ENCODE assay signal across 1 cellular context in the genomic region with DNA sequence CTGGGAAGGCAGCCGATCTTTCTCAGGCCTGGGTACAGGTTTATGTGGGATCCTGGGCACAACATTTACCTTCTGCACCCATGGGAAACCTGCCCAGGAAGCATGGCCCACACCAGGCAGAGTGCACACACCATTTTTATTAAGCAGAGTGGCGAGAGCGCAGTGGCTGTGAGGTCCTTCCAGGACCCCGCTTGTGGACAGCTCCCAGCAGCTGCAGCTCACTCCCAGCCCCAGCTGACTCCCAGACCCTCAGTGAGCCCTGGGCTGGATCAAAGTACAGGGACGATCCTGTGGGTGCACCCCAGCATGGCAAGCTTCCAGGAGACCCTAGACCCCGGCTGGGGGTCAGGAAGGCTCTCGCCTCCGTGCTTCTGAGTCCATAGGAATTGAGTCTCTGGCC.
TF ChIP-seq lines count a peak whose summit lies in the region.

No MANE protein-coding gene starts in this region.

TF ChIP-seq in HepG2, 621 proteins besides CTCF, POLR2A, EP300 and RAD21 (continued from another document and continues in another):
- TF ChIP-seq RNF219 (CRISPR knock-in tag; IDR thresholded peaks at IDR 0.05) (no peak), ZBTB10 (CRISPR knock-in tag; IDR thresholded peaks at IDR 0.05; ENCODE audit: borderline replicate concordance) (no peak), SMAD9 (CRISPR knock-in tag; IDR thresholded peaks at IDR 0.05) (no peak), ZNF460 (CRISPR knock-in tag; IDR thresholded peaks at IDR 0.05; ENCODE audit: borderline replicate concordance) (no peak), ZNF275 (CRISPR knock-in tag; IDR thresholded peaks at IDR 0.05; ENCODE audit: borderline replicate concordance) (no peak), ZNF891 (CRISPR knock-in tag; IDR thresholded peaks at IDR 0.05) (no peak), ZFP90 (CRISPR knock-in tag; IDR thresholded peaks at IDR 0.05; ENCODE audit: borderline replicate concordance) (no peak), ZNF451 (CRISPR knock-in tag; IDR thresholded peaks at IDR 0.05) (no peak), PHF8 (CRISPR knock-in tag; IDR thresholded peaks at IDR 0.05) (no peak; the same call in 1 of the 2 replicates), KMT2A (CRISPR knock-in tag; IDR thresholded peaks at IDR 0.05) (no peak), ZNF225 (CRISPR knock-in tag; IDR thresholded peaks at IDR 0.05) (no peak), TBL1XR1 (IDR thresholded peaks at IDR 0.05; ENCODE audit: borderline replicate concordance, low read length, partially characterized antibody) (no peak), NFKBIZ (CRISPR knock-in tag; IDR thresholded peaks at IDR 0.05) (no peak), EEA1 (CRISPR knock-in tag; IDR thresholded peaks at IDR 0.05; ENCODE audit: borderline replicate concordance) (0 out of 2 replicates have a peak, but pooled peaks have one; percentile 40), ZNF570 (CRISPR knock-in tag; IDR thresholded peaks at IDR 0.05; ENCODE audit: borderline replicate concordance) (no peak)
- TF ChIP-seq, protein P1, sequence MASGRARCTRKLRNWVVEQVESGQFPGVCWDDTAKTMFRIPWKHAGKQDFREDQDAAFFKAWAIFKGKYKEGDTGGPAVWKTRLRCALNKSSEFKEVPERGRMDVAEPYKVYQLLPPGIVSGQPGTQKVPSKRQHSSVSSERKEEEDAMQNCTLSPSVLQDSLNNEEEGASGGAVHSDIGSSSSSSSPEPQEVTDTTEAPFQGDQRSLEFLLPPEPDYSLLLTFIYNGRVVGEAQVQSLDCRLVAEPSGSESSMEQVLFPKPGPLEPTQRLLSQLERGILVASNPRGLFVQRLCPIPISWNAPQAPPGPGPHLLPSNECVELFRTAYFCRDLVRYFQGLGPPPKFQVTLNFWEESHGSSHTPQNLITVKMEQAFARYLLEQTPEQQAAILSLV (CRISPR knock-in tag; IDR thresholded peaks at IDR 0.05; ENCODE audit: borderline replicate concordance), result 0 out of 2 replicates have a peak, but pooled peaks have one; percentile 47
- TF ChIP-seq, protein P2, sequence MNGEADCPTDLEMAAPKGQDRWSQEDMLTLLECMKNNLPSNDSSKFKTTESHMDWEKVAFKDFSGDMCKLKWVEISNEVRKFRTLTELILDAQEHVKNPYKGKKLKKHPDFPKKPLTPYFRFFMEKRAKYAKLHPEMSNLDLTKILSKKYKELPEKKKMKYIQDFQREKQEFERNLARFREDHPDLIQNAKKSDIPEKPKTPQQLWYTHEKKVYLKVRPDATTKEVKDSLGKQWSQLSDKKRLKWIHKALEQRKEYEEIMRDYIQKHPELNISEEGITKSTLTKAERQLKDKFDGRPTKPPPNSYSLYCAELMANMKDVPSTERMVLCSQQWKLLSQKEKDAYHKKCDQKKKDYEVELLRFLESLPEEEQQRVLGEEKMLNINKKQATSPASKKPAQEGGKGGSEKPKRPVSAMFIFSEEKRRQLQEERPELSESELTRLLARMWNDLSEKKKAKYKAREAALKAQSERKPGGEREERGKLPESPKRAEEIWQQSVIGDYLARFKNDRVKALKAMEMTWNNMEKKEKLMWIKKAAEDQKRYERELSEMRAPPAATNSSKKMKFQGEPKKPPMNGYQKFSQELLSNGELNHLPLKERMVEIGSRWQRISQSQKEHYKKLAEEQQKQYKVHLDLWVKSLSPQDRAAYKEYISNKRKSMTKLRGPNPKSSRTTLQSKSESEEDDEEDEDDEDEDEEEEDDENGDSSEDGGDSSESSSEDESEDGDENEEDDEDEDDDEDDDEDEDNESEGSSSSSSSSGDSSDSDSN (CRISPR knock-in tag; IDR thresholded peaks at IDR 0.05), result 0 out of 2 replicates have a peak, but pooled peaks have one; percentile 13
- TF ChIP-seq, protein P3, sequence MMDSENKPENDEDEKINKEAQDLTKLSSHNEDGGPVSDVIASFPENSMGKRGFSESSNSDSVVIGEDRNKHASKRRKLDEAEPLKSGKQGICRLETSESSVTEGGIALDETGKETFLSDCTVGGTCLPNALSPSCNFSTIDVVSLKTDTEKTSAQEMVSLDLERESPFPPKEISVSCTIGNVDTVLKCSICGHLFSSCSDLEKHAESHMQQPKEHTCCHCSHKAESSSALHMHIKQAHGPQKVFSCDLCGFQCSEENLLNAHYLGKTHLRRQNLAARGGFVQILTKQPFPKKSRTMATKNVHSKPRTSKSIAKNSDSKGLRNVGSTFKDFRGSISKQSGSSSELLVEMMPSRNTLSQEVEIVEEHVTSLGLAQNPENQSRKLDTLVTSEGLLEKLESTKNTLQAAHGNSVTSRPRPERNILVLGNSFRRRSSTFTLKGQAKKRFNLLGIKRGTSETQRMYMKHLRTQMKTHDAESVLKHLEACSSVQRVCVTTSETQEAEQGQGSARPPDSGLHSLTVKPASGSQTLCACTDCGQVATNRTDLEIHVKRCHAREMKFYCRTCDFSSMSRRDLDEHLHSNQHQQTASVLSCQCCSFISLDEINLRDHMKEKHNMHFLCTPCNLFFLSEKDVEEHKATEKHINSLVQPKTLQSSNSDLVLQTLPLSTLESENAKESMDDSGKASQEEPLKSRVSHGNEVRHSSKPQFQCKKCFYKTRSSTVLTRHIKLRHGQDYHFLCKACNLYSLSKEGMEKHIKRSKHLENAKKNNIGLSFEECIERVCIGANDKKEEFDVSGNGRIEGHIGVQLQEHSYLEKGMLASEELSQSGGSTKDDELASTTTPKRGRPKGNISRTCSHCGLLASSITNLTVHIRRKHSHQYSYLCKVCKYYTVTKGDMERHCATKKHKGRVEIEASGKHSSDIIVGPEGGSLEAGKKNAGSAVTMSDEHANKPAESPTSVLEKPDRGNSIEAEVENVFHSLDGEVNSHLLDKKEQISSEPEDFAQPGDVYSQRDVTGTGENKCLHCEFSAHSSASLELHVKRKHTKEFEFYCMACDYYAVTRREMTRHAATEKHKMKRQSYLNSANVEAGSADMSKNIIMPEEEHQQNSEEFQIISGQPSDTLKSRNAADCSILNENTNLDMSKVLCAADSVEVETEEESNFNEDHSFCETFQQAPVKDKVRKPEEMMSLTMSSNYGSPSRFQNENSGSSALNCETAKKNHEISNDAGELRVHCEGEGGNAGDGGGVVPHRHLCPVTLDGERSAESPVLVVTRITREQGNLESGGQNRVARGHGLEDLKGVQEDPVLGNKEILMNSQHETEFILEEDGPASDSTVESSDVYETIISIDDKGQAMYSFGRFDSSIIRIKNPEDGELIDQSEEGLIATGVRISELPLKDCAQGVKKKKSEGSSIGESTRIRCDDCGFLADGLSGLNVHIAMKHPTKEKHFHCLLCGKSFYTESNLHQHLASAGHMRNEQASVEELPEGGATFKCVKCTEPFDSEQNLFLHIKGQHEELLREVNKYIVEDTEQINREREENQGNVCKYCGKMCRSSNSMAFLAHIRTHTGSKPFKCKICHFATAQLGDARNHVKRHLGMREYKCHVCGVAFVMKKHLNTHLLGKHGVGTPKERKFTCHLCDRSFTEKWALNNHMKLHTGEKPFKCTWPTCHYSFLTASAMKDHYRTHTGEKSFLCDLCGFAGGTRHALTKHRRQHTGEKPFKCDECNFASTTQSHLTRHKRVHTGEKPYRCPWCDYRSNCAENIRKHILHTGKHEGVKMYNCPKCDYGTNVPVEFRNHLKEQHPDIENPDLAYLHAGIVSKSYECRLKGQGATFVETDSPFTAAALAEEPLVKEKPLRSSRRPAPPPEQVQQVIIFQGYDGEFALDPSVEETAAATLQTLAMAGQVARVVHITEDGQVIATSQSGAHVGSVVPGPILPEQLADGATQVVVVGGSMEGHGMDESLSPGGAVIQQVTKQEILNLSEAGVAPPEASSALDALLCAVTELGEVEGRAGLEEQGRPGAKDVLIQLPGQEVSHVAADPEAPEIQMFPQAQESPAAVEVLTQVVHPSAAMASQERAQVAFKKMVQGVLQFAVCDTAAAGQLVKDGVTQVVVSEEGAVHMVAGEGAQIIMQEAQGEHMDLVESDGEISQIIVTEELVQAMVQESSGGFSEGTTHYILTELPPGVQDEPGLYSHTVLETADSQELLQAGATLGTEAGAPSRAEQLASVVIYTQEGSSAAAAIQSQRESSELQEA (CRISPR knock-in tag; IDR thresholded peaks at IDR 0.05; ENCODE audit: not compliant biosample characterization), result no peak
- TF ChIP-seq, protein P4, sequence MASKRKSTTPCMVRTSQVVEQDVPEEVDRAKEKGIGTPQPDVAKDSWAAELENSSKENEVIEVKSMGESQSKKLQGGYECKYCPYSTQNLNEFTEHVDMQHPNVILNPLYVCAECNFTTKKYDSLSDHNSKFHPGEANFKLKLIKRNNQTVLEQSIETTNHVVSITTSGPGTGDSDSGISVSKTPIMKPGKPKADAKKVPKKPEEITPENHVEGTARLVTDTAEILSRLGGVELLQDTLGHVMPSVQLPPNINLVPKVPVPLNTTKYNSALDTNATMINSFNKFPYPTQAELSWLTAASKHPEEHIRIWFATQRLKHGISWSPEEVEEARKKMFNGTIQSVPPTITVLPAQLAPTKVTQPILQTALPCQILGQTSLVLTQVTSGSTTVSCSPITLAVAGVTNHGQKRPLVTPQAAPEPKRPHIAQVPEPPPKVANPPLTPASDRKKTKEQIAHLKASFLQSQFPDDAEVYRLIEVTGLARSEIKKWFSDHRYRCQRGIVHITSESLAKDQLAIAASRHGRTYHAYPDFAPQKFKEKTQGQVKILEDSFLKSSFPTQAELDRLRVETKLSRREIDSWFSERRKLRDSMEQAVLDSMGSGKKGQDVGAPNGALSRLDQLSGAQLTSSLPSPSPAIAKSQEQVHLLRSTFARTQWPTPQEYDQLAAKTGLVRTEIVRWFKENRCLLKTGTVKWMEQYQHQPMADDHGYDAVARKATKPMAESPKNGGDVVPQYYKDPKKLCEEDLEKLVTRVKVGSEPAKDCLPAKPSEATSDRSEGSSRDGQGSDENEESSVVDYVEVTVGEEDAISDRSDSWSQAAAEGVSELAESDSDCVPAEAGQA (IDR thresholded peaks at IDR 0.05; ENCODE audit: low read depth), result no peak
- TF ChIP-seq, protein P4 (CRISPR knock-in tag; IDR thresholded peaks at IDR 0.05; ENCODE audit: borderline replicate concordance), result no peak
- TF ChIP-seq, protein P5, sequence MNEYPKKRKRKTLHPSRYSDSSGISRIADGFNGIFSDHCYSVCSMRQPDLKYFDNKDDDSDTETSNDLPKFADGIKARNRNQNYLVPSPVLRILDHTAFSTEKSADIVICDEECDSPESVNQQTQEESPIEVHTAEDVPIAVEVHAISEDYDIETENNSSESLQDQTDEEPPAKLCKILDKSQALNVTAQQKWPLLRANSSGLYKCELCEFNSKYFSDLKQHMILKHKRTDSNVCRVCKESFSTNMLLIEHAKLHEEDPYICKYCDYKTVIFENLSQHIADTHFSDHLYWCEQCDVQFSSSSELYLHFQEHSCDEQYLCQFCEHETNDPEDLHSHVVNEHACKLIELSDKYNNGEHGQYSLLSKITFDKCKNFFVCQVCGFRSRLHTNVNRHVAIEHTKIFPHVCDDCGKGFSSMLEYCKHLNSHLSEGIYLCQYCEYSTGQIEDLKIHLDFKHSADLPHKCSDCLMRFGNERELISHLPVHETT (CRISPR knock-in tag; conservative IDR thresholded peaks at IDR 0.05), result no peak
